ENCODE assay signal across 10 cellular contexts in genomic region chr2:121219866-121220265, GRCh38.
"Had no signal": no experiment of that assay in that cellular context is flagged by ENCODE, and none has a peak within 500 bp of the region (broad histone marks: within the 10 kb centered on the region; RNA-seq: fewer than 3 reads in every experiment).

No MANE protein-coding gene starts in this region.

- H3K9me3 ChIP-seq: HAP-1 had no signal

- ATAC-seq: HCT116, K562 had no signal

- DNase-seq: GM23248, GOT3, H7, HFFc6, IMR-90, KG1 had no signal

- H3K9ac ChIP-seq: GM23248 had no signal

- H3K4me3 Mint-ChIP-seq: HFFc6 had no signal

- H3K36me3 ChIP-seq: HAP-1 had no signal

- H3K9me3 Mint-ChIP-seq: HFFc6 had no signal

- H3K4me1 ChIP-seq: HAP-1 had no signal

- FAIRE-seq: HTR-8/SVneo, K562 had no signal

- H3K4me3 ChIP-seq: GM23248, HAP-1, K562 had no signal

- H3K27ac ChIP-seq: GM23248 had no signal

- H3K27ac Mint-ChIP-seq: HFFc6 had no signal
